8 cellular contexts compared by ENCODE assay signal in genomic region chr9:100437860-100438805, GRCh38. TPM values are rescaled to one million over a fixed set of nuclear protein-coding genes. Genes with fewer than 3 reads are reported as not detected.
A peak's percentile ranks its signal among the peaks of the same experiment; 100 is the strongest.
DNase-seq lines count a peak whose midpoint lies in the region; ATAC-seq and TF ChIP-seq lines count a peak whose summit lies in the region.

No MANE protein-coding gene starts in this region.

- H3K27me3 ChIP-seq in fibroblast of lung (ENCODE audit: control insufficient read depth, insufficient read depth, low read length), result no peaks in the 10 kb centered on the region
- no peaks in the 10 kb centered on the region for H3K27me3 ChIP-seq in neural cell (ENCODE audit: insufficient read depth, low read depth, low read length)

- H3K79me2 ChIP-seq in OCI-LY7 (ENCODE audit: insufficient read depth, low read depth, low read length) (no peaks in the 10 kb centered on the region), fibroblast of lung (ENCODE audit: control insufficient read depth, insufficient read depth, low read length) (peaks cover 94% of the 10 kb centered on the region), neural cell (replicated peaks; ENCODE audit: insufficient read depth, low read length) (peaks cover 51% of the 10 kb centered on the region)

- no peak overlapping the region for H2AFZ ChIP-seq in OCI-LY7 (ENCODE audit: low read length)
- H2AFZ ChIP-seq in fibroblast of lung (ENCODE audit: low read length), result no peak overlapping the region
- no peak overlapping the region for H2AFZ ChIP-seq in neural cell (ENCODE audit: low read depth, low read length)

- H3K27ac ChIP-seq in OCI-LY7 (ENCODE audit: low read depth, low read length, poor library complexity, severe bottlenecking), result no peak overlapping the region
- no peak overlapping the region for H3K27ac ChIP-seq in fibroblast of lung (ENCODE audit: insufficient read depth, low read length)
- no peak overlapping the region for H3K27ac ChIP-seq in neural cell (ENCODE audit: low read length)

- no TSS peak for BruUV-seq in OCI-LY7 (replicated peaks; lab: Mats Ljungman, UMichigan)

- no peaks in the 10 kb centered on the region for H3K9me3 ChIP-seq in OCI-LY7 (ENCODE audit: low read length)
- no peaks in the 10 kb centered on the region for H3K9me3 ChIP-seq in fibroblast of lung (ENCODE audit: control insufficient read depth, insufficient read depth, low read depth, low read length)
- no peaks in the 10 kb centered on the region for H3K9me3 ChIP-seq in neural cell (ENCODE audit: low read length)

- no peak for TF ChIP-seq EP300 in neural cell (conservative IDR thresholded peaks at IDR 0.05; ENCODE audit: poor library complexity, severe bottlenecking)

- TF ChIP-seq CTCF in AG04449 (IDR thresholded peaks at IDR 0.05; ENCODE audit: insufficient read depth, low read length, missing control alignments), result peak; percentile 85
- TF ChIP-seq CTCF in OCI-LY7 (conservative IDR thresholded peaks at IDR 0.05; ENCODE audit: low read length), result peak; percentile 97
- peak; percentile 96 to 99 for TF ChIP-seq CTCF in fibroblast of lung (conservative IDR thresholded peaks at IDR 0.05 in 1 of 2, IDR thresholded peaks at IDR 0.05 in 1 of 2; ENCODE audit: low read depth in 1 of 2, low read length in 2 of 2)
- peak; percentile 72 for TF ChIP-seq CTCF in neural cell (IDR thresholded peaks at IDR 0.05; ENCODE audit: poor library complexity, severe bottlenecking)

- peak; percentile 47 for TF ChIP-seq RAD21 in neural cell (conservative IDR thresholded peaks at IDR 0.05)

- no peak overlapping the region for H3K9ac ChIP-seq in fibroblast of lung (ENCODE audit: insufficient read depth, low read length)
- H3K9ac ChIP-seq in neural cell (ENCODE audit: low read length), result no peak overlapping the region

- CTCF ChIA-PET in AG04449 (lab: Yijun Ruan, JAX) (interaction anchor here (0.7 to 3.8 kb wide), 22 partner anchors 8 to 1253 kb away, joined by 3 to 33 read pairs (median 5); partner anchors contain the start of genes CAVIN4, MSANTD3 and TEX10), OCI-LY7 (lab: Charles Lee; ENCODE audit: unreplicated experiment) (no interaction called here)

- H3K36me3 ChIP-seq in OCI-LY7 (ENCODE audit: insufficient read depth, low read length) (peaks cover 8% of the 10 kb centered on the region; the same call in 1 of the 2 replicates), fibroblast of lung (ENCODE audit: control insufficient read depth, insufficient read depth, low read length) (peaks cover 7% of the 10 kb centered on the region), neural cell (ENCODE audit: insufficient read depth, low read length) (no peaks in the 10 kb centered on the region)

- H4K20me1 ChIP-seq in OCI-LY7 (ENCODE audit: insufficient read depth, low read length) (no peaks in the 10 kb centered on the region), fibroblast of lung (ENCODE audit: control insufficient read depth, extremely low read depth, insufficient read depth, low read length) (peaks cover 2% of the 10 kb centered on the region), neural cell (ENCODE audit: insufficient read depth) (no peaks in the 10 kb centered on the region)

- H3K4me2 ChIP-seq in OCI-LY7 (ENCODE audit: low read length), result no peak overlapping the region
- no peak overlapping the region for H3K4me2 ChIP-seq in fibroblast of lung (ENCODE audit: extremely low read depth, insufficient read depth, low read length)
- H3K4me2 ChIP-seq in neural cell (ENCODE audit: low read length), result no peak overlapping the region

- no peaks in the 10 kb centered on the region for H3K4me1 ChIP-seq in OCI-LY7 (ENCODE audit: insufficient read depth, low read length, poor library complexity, severe bottlenecking)
- H3K4me1 ChIP-seq in fibroblast of lung (ENCODE audit: control insufficient read depth, extremely low read depth, insufficient read depth, low read length), result peaks cover 2% of the 10 kb centered on the region

- H3K4me3 ChIP-seq in AG04449 (ENCODE audit: low read depth, low read length), result no peak overlapping the region
- H3K4me3 ChIP-seq in OCI-LY7 (ENCODE audit: low read depth, low read length, poor library complexity, severe bottlenecking), result no peak overlapping the region
- no peak overlapping the region for H3K4me3 ChIP-seq in fibroblast of lung (replicated peaks in 1 of 4; ENCODE audit: control extremely low read depth in 1 of 4, insufficient read depth in 1 of 4, low read depth in 3 of 4, low read length in 4 of 4)
- H3K4me3 ChIP-seq in neural cell (ENCODE audit: low read length), result no peak overlapping the region

- intact Hi-C loops in OCI-LY7 (cut with micrococcal nuclease; ENCODE audit: unreplicated experiment), result loop anchor here (10.0 kb wide), 1 partner anchor 157 kb away; no protein-coding TSS in a partner anchor

- peaks cover 2% of the 10 kb centered on the region for H3F3A ChIP-seq in neural cell (ENCODE audit: insufficient read depth, low read length, poor library complexity, severe bottlenecking)

- H3K9me2 ChIP-seq in OCI-LY7 (ENCODE audit: insufficient read depth, low read length) (no peaks in the 10 kb centered on the region), neural cell (ENCODE audit: insufficient read depth, low read length) (no peaks in the 10 kb centered on the region)

- DNase-seq in AG04449 (ENCODE audit: low read depth, low spot score) (no peak), HS-27A (ENCODE audit: low read depth) (peak; percentile 45), OCI-LY7 (ENCODE audit: low spot score) (peak; percentile 76), activated T-cell treated with anti-CD3 and anti-CD28 coated beads for 4 hours (peak; percentile 63), fibroblast of lung (ENCODE audit: low read depth in 2 of 2) (peak; percentile 67 to 84), superior temporal gyrus (ENCODE audit: extremely low spot score) (peak; percentile 91)

- POLR2A ChIA-PET in AG04449 (lab: Yijun Ruan, JAX), result interaction anchor here (0.7 to 0.9 kb wide), 2 partner anchors 13 to 152 kb away, joined by 3 to 4 read pairs; no protein-coding TSS in a partner anchor
- POLR2A ChIA-PET in OCI-LY7 (lab: Charles Lee), result interaction anchor here (0.6 to 1.6 kb wide), 3 partner anchors 11 to 1264 kb away, joined by 3 to 4 read pairs (median 4); partner anchors contain the start of gene MSANTD3

- peak; percentile 55 for ATAC-seq in GM18508 (IDR thresholded peaks at IDR 0.05; ENCODE audit: insufficient read depth, unreplicated experiment)

TF ChIP-seq in neural cell, 6 proteins besides CTCF, POLR2A, EP300 and RAD21:
- TF ChIP-seq SMC3 (conservative IDR thresholded peaks at IDR 0.05; ENCODE audit: poor library complexity) (peak; percentile 56), EZH2 (IDR thresholded peaks at IDR 0.05; ENCODE audit: borderline replicate concordance, insufficient read depth, low read length, poor library complexity, severe bottlenecking) (no peak), TAF1 (IDR thresholded peaks at IDR 0.05; ENCODE audit: low read depth) (no peak), REST (IDR thresholded peaks at IDR 0.05; ENCODE audit: borderline replicate concordance) (no peak)

RNA-seq across cellular contexts. Expression of gene MSANTD3, which starts 11.2 kb away (rescaled TPM):
- 38.0 and 51.7 TPM in 2 replicates for total RNA-seq in OCI-LY7 (2014; rRNA removed; shearing (Covaris generic))
- total RNA-seq in OCI-LY7 (2022) (30.5 and 33.1 TPM in 2 replicates), fibroblast of lung (59.6 and 63.9 TPM in 2 replicates)
- polyA plus RNA-seq in fibroblast of lung (54.2 and 85.1 TPM in 2 replicates), neural cell (82.6 and 88.8 TPM in 2 replicates)
- 45.5 and 63.3 TPM in 2 replicates for polyA plus RNA-seq in fibroblast of lung (2012)
- polyA minus RNA-seq in fibroblast of lung (ENCODE audit: low replicate concordance) (3.3 and 9.4 TPM in 2 replicates), neural cell (99.1 and 115 TPM in 2 replicates)

RNA-seq across cellular contexts. Expression of gene TMEFF1, which starts 34.8 kb away (rescaled TPM):
- total RNA-seq in OCI-LY7 (2014; rRNA removed; shearing (Covaris generic)), result 4.7 and 5.9 TPM in 2 replicates
- total RNA-seq in OCI-LY7 (2022), result 3.6 and 3.7 TPM in 2 replicates
- 1.8 and 2.5 TPM in 2 replicates for total RNA-seq in fibroblast of lung
- 0.55 and 1.1 TPM in 2 replicates for polyA plus RNA-seq in fibroblast of lung
- polyA plus RNA-seq in fibroblast of lung (2012), result 0.20 and 0.89 TPM in 2 replicates
- not detected in 2 replicates for polyA minus RNA-seq in fibroblast of lung (ENCODE audit: low replicate concordance)
- polyA plus RNA-seq in neural cell, result 273 and 295 TPM in 2 replicates
- 193 and 231 TPM in 2 replicates for polyA minus RNA-seq in neural cell
